8 cellular contexts compared by ENCODE assay signal in genomic region chr11:76208829-76209670, GRCh38. TPM values are rescaled to one million over a fixed set of nuclear protein-coding genes. Genes with fewer than 3 reads are reported as not detected.
DNase-seq lines count a peak whose midpoint lies in the region; TF ChIP-seq lines count a peak whose summit lies in the region.

No MANE protein-coding gene starts in this region.

- TF ChIP-seq POLR2A in lower leg skin (IDR thresholded peaks at IDR 0.05) = no peak

- peak in 1 of 3 donors; percentile 72 for TF ChIP-seq CTCF in lower leg skin (IDR thresholded peaks at IDR 0.05)

- intact Hi-C loops in lower leg skin (cut with DNase I; ENCODE audit: low total_unique reads) = loop anchor here (2.0 kb wide), 1 partner anchor 110 kb away; no protein-coding TSS in a partner anchor

- in situ Hi-C loops in ACHN (cut with HindIII; ENCODE audit: low pct_ligation_motif_present, low pct_unique_long_range_greater_than_20kb, low sequenced_read_pairs) = no loop called here

- DNase-seq in ACHN (peak; percentile 58), GM19240 (ENCODE audit: insufficient read length, low spot score) (peak; percentile 64), NCI-H2196 treated with DMSO at 0.1 percent for 48 hours (lab: John Stamatoyannopoulos, UW; ENCODE audit: unreplicated experiment) (peak; percentile 37), dermis blood vessel endothelial cell (peak; percentile 63), lower leg skin (ENCODE audit: low spot score in 2 of 2) (peak in 1 of 2 donors; percentile 96), NCI-H187 treated with DMSO at 0.1 percent for 48 hours (lab: John Stamatoyannopoulos, UW) (no peak)
- peak; percentile 72 to 79 for DNase-seq in activated CD4-positive, alpha-beta T cell treated with anti-CD3 and anti-CD28 coated beads for 4 hours
- peak; percentile 67 to 81 for DNase-seq in stimulated activated CD4-positive, alpha-beta T cell treated with anti-CD3 and anti-CD28 coated beads, Interleukin-4, amount 100 ng/mL, for 4 hours

- 0 to 1% methylated on average over 23 to 44 of the region's 94 CpGs for WGBS in lower leg skin, 2 donors

- peak overlapping the region; percentile 22 for H3K4me3 ChIP-seq in lower leg skin (ENCODE audit: low read depth, poor library complexity, severe bottlenecking)

RNA-seq across cellular contexts. Expression of gene WNT11, which starts 2.7 kb away (rescaled TPM):
- total RNA-seq in dermis blood vessel endothelial cell (0.09 TPM in 1 of 2 replicates, not detected in the other), lower leg skin (10 to 100 TPM in 1 of 4 donors, 1 to 10 TPM in 3; 4.2 to 11.4 (median 7.4) TPM)
